Comparison of ENCODE assay signal across 26 cellular contexts in the genomic region with DNA sequence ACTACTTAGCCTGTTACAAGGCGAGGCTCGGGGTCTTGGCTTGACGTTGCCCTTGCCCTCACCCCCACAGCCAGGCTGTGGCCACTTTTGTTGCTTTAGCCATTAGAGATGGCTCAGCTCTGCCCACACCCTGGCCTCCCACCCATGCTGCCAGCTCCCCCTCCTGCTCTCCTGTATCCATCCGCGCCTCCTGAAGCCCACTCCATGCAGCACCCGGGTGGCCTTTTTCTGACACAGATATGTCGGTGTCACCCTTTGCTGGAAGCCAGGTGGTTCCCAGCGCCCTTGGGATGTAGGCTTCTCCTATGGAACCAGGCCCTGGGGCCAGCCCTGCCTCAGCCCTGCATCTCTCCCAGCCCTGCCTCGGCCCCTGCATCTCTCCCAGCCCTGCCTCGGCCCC. TPM values are rescaled to one million over a fixed set of nuclear protein-coding genes. Genes with fewer than 3 reads are reported as not detected.
"Had no signal": no experiment of that assay in that cellular context is flagged by ENCODE, and none has a peak within 500 bp of the region (broad histone marks: within the 10 kb centered on the region; RNA-seq: fewer than 3 reads in every experiment).

No MANE protein-coding gene starts in this region.

- DNase-seq: activated CD4-positive, alpha-beta T cell treated with anti-CD3 and anti-CD28 coated beads, Interleukin-2, amount 10 ng/mL, durations not matched to agents 24 days and 14 days; activated CD4-positive, CD25-positive, alpha-beta regulatory T cell treated with anti-CD3 and anti-CD28 coated beads, Interleukin-2, amount 50 U/mL, for 72 hours; activated T-cell treated with anti-CD3 and anti-CD28 coated beads, Interleukin-2, amount 50 U/mL, for 48 hours; aorta; body of pancreas; effector memory CD8-positive, alpha-beta T cell; mucosa of descending colon; stimulated activated CD4-positive, alpha-beta T cell treated with anti-CD3 and anti-CD28 coated beads, Interleukin-12 subunit alpha, Interleukin-12 subunit beta, amount 100 ng/mL, for 4 hours; stimulated activated CD4-positive, alpha-beta T cell treated with anti-CD3 and anti-CD28 coated beads, Interleukin-4, amount 100 ng/mL, for 1 hour; T-helper 9 cell; tibial artery had no signal

- H3K9me3 ChIP-seq: body of pancreas, gastroesophageal sphincter, mucosa of descending colon, neutrophil, right lobe of liver, tibial artery had no signal

- H3K27me3 ChIP-seq: body of pancreas, gastroesophageal sphincter, neutrophil, right lobe of liver, tibial artery had no signal

- H3K4me1 ChIP-seq: gastroesophageal sphincter, right lobe of liver, tibial artery had no signal

- H3K4me3 ChIP-seq: body of pancreas, coronary artery, gastroesophageal sphincter, lung, mucosa of descending colon, right lobe of liver, tibial artery had no signal

- H3K27ac Mint-ChIP-seq: activated CD4-positive, alpha-beta T cell treated with anti-CD3 and anti-CD28 coated beads, Interleukin-2, amount 10 ng/mL, durations not matched to agents 24 days and 14 days; activated CD8-positive, alpha-beta T cell treated with anti-CD3 and anti-CD28 coated beads for 36 hours; activated naive CD8-positive, alpha-beta T cell; activated T-helper 2 cell treated with anti-CD3 and anti-CD28 coated beads, Interferon-gamma antibody, Interleukin-2, Interleukin-4, amounts not matched to agents 10 μg/mL and 5 μg/mL and 100 μg/mL, durations not matched to agents 14 hours and 24 hours and 36 hours; natural killer cell treated with Interleukin-12 subunit alpha and Interleukin-12 subunit beta and Interleukin-15 and Interleukin-18, amount 100 ng/mL, for 72 hours; stimulated activated naive CD8-positive, alpha-beta T cell treated with anti-CD3 and anti-CD28 coated beads, Interleukin-15, Interleukin-2, amounts not matched to agents 100 ng/mL and 50 ng/mL, for 24 hours; T-helper 1 cell treated with Interleukin-12 subunit alpha and Interleukin-12 subunit beta and Interleukin-4 antibody, amounts not matched to agents 30 μg/mL and 1 μg/mL, for 36 hours had no signal

- H3K9me3 Mint-ChIP-seq: activated CD4-positive, alpha-beta T cell treated with anti-CD3 and anti-CD28 coated beads, Interleukin-2, amount 10 ng/mL, durations not matched to agents 24 days and 14 days; activated CD8-positive, alpha-beta T cell treated with anti-CD3 and anti-CD28 coated beads for 36 hours; activated T-helper 2 cell treated with anti-CD3 and anti-CD28 coated beads, Interferon-gamma antibody, Interleukin-2, Interleukin-4, amounts not matched to agents 10 μg/mL and 5 μg/mL and 100 μg/mL, durations not matched to agents 14 hours and 24 hours and 36 hours; effector memory CD8-positive, alpha-beta T cell; natural killer cell treated with Interleukin-12 subunit alpha and Interleukin-12 subunit beta and Interleukin-15 and Interleukin-18, amount 100 ng/mL, for 72 hours; stimulated activated naive CD8-positive, alpha-beta T cell treated with anti-CD3 and anti-CD28 coated beads, Interleukin-15, Interleukin-2, amounts not matched to agents 100 ng/mL and 50 ng/mL, for 24 hours; T-helper 1 cell treated with Interleukin-12 subunit alpha and Interleukin-12 subunit beta and Interleukin-4 antibody, amounts not matched to agents 30 μg/mL and 1 μg/mL, for 36 hours had no signal

- H3K36me3 Mint-ChIP-seq: activated naive CD8-positive, alpha-beta T cell; natural killer cell treated with Interleukin-12 subunit alpha and Interleukin-12 subunit beta and Interleukin-15 and Interleukin-18, amount 100 ng/mL, for 72 hours had no signal

- H3K27ac ChIP-seq: body of pancreas, coronary artery, neutrophil, right lobe of liver, tibial artery had no signal

- H3K27me3 Mint-ChIP-seq: activated CD4-positive, alpha-beta T cell treated with anti-CD3 and anti-CD28 coated beads, Interleukin-2, amount 10 ng/mL, durations not matched to agents 24 days and 14 days; activated CD8-positive, alpha-beta T cell treated with anti-CD3 and anti-CD28 coated beads for 36 hours; activated naive CD8-positive, alpha-beta T cell; effector memory CD8-positive, alpha-beta T cell; natural killer cell treated with Interleukin-12 subunit alpha and Interleukin-12 subunit beta and Interleukin-15 and Interleukin-18, amount 100 ng/mL, for 72 hours; stimulated activated naive CD8-positive, alpha-beta T cell treated with anti-CD3 and anti-CD28 coated beads, Interleukin-15, Interleukin-2, amounts not matched to agents 100 ng/mL and 50 ng/mL, for 24 hours had no signal

- H3K4me3 Mint-ChIP-seq: activated CD4-positive, alpha-beta T cell treated with anti-CD3 and anti-CD28 coated beads, Interleukin-2, amount 10 ng/mL, durations not matched to agents 24 days and 14 days; activated CD8-positive, alpha-beta T cell treated with anti-CD3 and anti-CD28 coated beads for 36 hours; activated naive CD8-positive, alpha-beta T cell; effector memory CD8-positive, alpha-beta T cell; natural killer cell treated with Interleukin-12 subunit alpha and Interleukin-12 subunit beta and Interleukin-15 and Interleukin-18, amount 100 ng/mL, for 72 hours; stimulated activated naive CD8-positive, alpha-beta T cell treated with anti-CD3 and anti-CD28 coated beads, Interleukin-15, Interleukin-2, amounts not matched to agents 100 ng/mL and 50 ng/mL, for 24 hours; T-helper 1 cell treated with Interleukin-12 subunit alpha and Interleukin-12 subunit beta and Interleukin-4 antibody, amounts not matched to agents 30 μg/mL and 1 μg/mL, for 36 hours had no signal

- H3K4me1 Mint-ChIP-seq: activated CD4-positive, alpha-beta T cell treated with anti-CD3 and anti-CD28 coated beads, Interleukin-2, amount 10 ng/mL, durations not matched to agents 24 days and 14 days had no signal

RNA-seq across cellular contexts. Expression of gene NPW, which starts 37.9 kb away (rescaled TPM):
- total RNA-seq: body of pancreas, gastroesophageal sphincter, posterior vena cava, skeletal muscle tissue, subcutaneous adipose tissue, ureter had no signal
